ENCODE assay signal across 8 cellular contexts in the genomic region with DNA sequence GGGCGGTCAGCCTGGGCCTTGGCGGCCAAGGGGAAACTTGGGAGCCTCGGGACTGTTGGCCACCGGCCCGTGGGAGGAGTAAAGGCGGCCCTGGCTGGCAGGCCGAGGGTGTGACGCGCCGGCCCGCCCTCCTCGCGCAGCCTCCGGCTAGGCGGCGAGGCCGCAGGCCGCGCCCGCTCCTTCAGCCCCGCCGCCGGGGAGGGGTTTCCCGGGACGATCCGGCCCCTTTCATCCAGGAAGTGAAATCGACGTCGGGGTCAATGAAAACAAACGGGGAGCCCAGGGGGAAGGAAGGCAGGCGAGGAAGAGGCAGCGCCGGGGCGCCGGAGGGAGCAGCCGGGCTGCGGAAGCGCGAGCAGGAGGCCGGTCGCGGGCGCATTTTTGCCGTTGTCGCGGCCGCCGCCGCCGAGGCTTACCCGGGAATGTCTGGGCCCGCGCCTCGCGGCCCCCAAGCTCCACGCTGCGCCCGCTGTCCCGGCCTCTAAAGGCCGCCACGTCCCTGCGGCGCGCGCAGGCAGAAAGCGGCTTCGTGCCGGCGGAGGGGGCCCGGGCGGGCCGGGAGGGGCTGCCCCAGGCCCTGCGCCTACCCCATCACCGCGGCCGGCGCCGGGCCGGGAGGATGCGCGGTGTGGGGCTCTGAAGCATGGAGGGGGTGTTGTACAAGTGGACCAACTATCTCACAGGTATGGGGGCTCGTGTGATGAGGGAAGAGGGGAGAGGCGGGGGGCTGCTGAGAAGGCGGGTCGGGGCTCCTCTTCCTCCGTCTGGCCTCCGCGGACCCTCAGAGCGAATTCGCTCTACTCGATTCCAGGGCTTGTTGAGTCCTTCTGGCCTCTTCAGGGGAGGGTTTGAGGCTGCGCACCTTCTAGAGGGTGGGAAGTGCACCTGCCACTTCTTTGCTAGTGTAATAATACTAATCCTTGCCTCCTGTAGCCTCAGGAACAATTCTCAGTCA. TPM values are rescaled to one million over a fixed set of nuclear protein-coding genes. Genes with fewer than 3 reads are reported as not detected.
DNase-seq lines count a peak whose midpoint lies in the region; ATAC-seq and TF ChIP-seq lines count a peak whose summit lies in the region.

PLEKHA3 (plus strand) TSS at position 231 of the 955 bp plus-strand sequence; CDS start at position 644, 413 bp downstream.

- peaks cover 22% of the 10 kb centered on the region for H4K20me1 ChIP-seq in PC-3 (ENCODE audit: low read length)

- no TSS peak for BruUV-seq in PC-3 (replicated peaks; lab: Mats Ljungman, UMichigan)

- TF ChIP-seq CTCF in PC-3 (conservative IDR thresholded peaks at IDR 0.05; ENCODE audit: low read depth, low read length): no peak
- TF ChIP-seq CTCF in epithelial cell of proximal tubule (conservative IDR thresholded peaks at IDR 0.05; ENCODE audit: low read depth, low read length): no peak

- H3F3A ChIP-seq in PC-3 (ENCODE audit: low read length, unreplicated experiment): no peaks in the 10 kb centered on the region

- H3K79me2 ChIP-seq in PC-3 (ENCODE audit: low read length): peaks cover 53% of the 10 kb centered on the region

- H2AFZ ChIP-seq in PC-3 (ENCODE audit: low read length): peak within 1 kb of the TSS; percentile 100

- H3K4me3 ChIP-seq in PC-3 (ENCODE audit: low read length) (peak within 1 kb of the TSS; percentile 98), epithelial cell of proximal tubule (ENCODE audit: low read depth, low read length) (peak within 1 kb of the TSS; percentile 80), mucosa of rectum (ENCODE audit: low read length in 2 of 2) (peak within 1 kb of the TSS; percentile 81 to 91)

- DNase-seq in DMS114 treated with DMSO at 0.1 percent for 48 hours (lab: John Stamatoyannopoulos, UW; ENCODE audit: unreplicated experiment) (peak; percentile 65), HuH-7.5 (ENCODE audit: low spot score) (peak; percentile 87), PC-3 (peak; percentile 96), activated T-cell treated with anti-CD3 and anti-CD28 coated beads for 48 hours (ENCODE audit: low read depth) (peak; percentile 77), epithelial cell of proximal tubule (ENCODE audit: low read depth) (peak; percentile 50)
- DNase-seq in stimulated activated CD8-positive, alpha-beta memory T cell treated with anti-CD3 and anti-CD28 coated beads, Interleukin-4, amount 100 ng/mL, for 48 hours: peak; percentile 86

- no peaks in the 10 kb centered on the region for H3K27me3 ChIP-seq in PC-3 (ENCODE audit: low read length)
- no peaks in the 10 kb centered on the region for H3K27me3 ChIP-seq in mucosa of rectum (ENCODE audit: control insufficient read depth in 2 of 2, insufficient read depth in 2 of 2, low read length in 2 of 2)

- POLR2A ChIA-PET in PC-3 (lab: Charles Lee; ENCODE audit: unreplicated experiment): no interaction called here

- H3K9me3 ChIP-seq in PC-3 (ENCODE audit: low read length) (no peaks in the 10 kb centered on the region), mucosa of rectum (ENCODE audit: control insufficient read depth in 2 of 2, low read length in 2 of 2) (no peaks in the 10 kb centered on the region)

- intact Hi-C loops in PC-3 (cut with micrococcal nuclease): loop anchor here (1.0 to 2.0 kb wide), 2 partner anchors 34 to 43 kb away; no protein-coding TSS in a partner anchor

- H3K27ac ChIP-seq in PC-3 (ENCODE audit: low read length): no peak within 1 kb of the TSS
- peak within 1 kb of the TSS; percentile 91 to 98 for H3K27ac ChIP-seq in mucosa of rectum (ENCODE audit: low read depth in 2 of 2, low read length in 2 of 2)

- H3K36me3 ChIP-seq in PC-3 (ENCODE audit: low read depth, low read length) (no peaks in the 10 kb centered on the region), mucosa of rectum (ENCODE audit: control insufficient read depth in 2 of 2, insufficient read depth in 2 of 2, low read length in 2 of 2) (no peaks in the 10 kb centered on the region)

- ATAC-seq in GM21528 (IDR thresholded peaks at IDR 0.05; ENCODE audit: low FRiP score, unreplicated experiment) (peak; percentile 73), PC-3 (peak; percentile 82)

- H3K9me2 ChIP-seq in PC-3 (replicated peaks; ENCODE audit: low read length): no peaks in the 10 kb centered on the region

- H3K4me1 ChIP-seq in PC-3 (ENCODE audit: insufficient read depth, low read length) (peaks cover 44% of the 10 kb centered on the region), mucosa of rectum (ENCODE audit: control insufficient read depth in 2 of 2, insufficient read depth in 2 of 2, low read length in 2 of 2) (peaks cover 18 to 24% of the 10 kb centered on the region in 2 donors)

- peak within 1 kb of the TSS; percentile 53 for H3K9ac ChIP-seq in PC-3 (ENCODE audit: low read length)
- peak within 1 kb of the TSS; percentile 76 to 88 for H3K9ac ChIP-seq in mucosa of rectum (ENCODE audit: low read depth in 1 of 2, low read length in 2 of 2)

- H3K4me2 ChIP-seq in PC-3 (ENCODE audit: low read length): peak within 1 kb of the TSS; percentile 97

- CTCF ChIA-PET in PC-3 (lab: Charles Lee): no interaction called here

RNA-seq across cellular contexts. Expression of gene PLEKHA3, which starts in this region (rescaled TPM):
- 16.4 and 16.7 TPM in 2 replicates for total RNA-seq in PC-3 (2014; rRNA removed)
- total RNA-seq in epithelial cell of proximal tubule: 8.5 and 13.7 TPM in 2 replicates
